Comparison of ENCODE assay signal across 20 cellular contexts in genomic region chr2:121791253-121791652, GRCh38.
"Had no signal": no experiment of that assay in that cellular context is flagged by ENCODE, and none has a peak within 500 bp of the region (broad histone marks: within the 10 kb centered on the region; RNA-seq: fewer than 3 reads in every experiment).

No MANE protein-coding gene starts in this region.

- H3K27ac ChIP-seq: adrenal gland, cardiac muscle cell, epithelial cell of prostate, prostate gland, suprapubic skin, transverse colon, vagina had no signal

- H3K9me3 Mint-ChIP-seq: activated naive CD4-positive, alpha-beta T cell treated with anti-CD3 and anti-CD28 coated beads, Interleukin-2, amount 50 U/mL, for 72 hours; effector memory CD8-positive, alpha-beta T cell; stimulated activated naive CD8-positive, alpha-beta T cell treated with anti-CD3 and anti-CD28 coated beads, Interleukin-15, Interleukin-2, amounts not matched to agents 100 ng/mL and 50 ng/mL, for 24 hours had no signal

- H3K4me3 Mint-ChIP-seq: activated CD4-positive, alpha-beta T cell treated with anti-CD3 and anti-CD28 coated beads for 36 hours; effector memory CD8-positive, alpha-beta T cell; stimulated activated naive CD8-positive, alpha-beta T cell treated with anti-CD3 and anti-CD28 coated beads, Interleukin-15, Interleukin-2, amounts not matched to agents 100 ng/mL and 50 ng/mL, for 24 hours had no signal

- H3K36me3 ChIP-seq: adrenal gland, cardiac muscle cell, prostate gland, suprapubic skin, transverse colon, vagina had no signal

- H3K36me3 Mint-ChIP-seq: activated naive CD4-positive, alpha-beta T cell treated with anti-CD3 and anti-CD28 coated beads, Interleukin-2, amount 50 U/mL, for 72 hours had no signal

- ATAC-seq: activated CD4-positive, alpha-beta T cell treated with anti-CD3 and anti-CD28 coated beads for 36 hours; activated naive CD4-positive, alpha-beta T cell treated with anti-CD3 and anti-CD28 coated beads, Interleukin-2, amount 50 U/mL, for 72 hours; effector memory CD8-positive, alpha-beta T cell; left ventricle myocardium superior; right cardiac atrium had no signal

- H3K27ac Mint-ChIP-seq: activated CD4-positive, alpha-beta T cell treated with anti-CD3 and anti-CD28 coated beads for 36 hours; activated naive CD4-positive, alpha-beta T cell treated with anti-CD3 and anti-CD28 coated beads, Interleukin-2, amount 50 U/mL, for 72 hours; effector memory CD8-positive, alpha-beta T cell; stimulated activated naive CD8-positive, alpha-beta T cell treated with anti-CD3 and anti-CD28 coated beads, Interleukin-15, Interleukin-2, amounts not matched to agents 100 ng/mL and 50 ng/mL, for 24 hours had no signal

- H3K9me3 ChIP-seq: adrenal gland, prostate gland, suprapubic skin, transverse colon, vagina had no signal

- DNase-seq: activated CD4-positive, alpha-beta T cell treated with anti-CD3 and anti-CD28 coated beads for 36 hours; activated CD4-positive, alpha-beta T cell treated with anti-CD3 and anti-CD28 coated beads, Interleukin-2, amount 50 U/mL, for 48 hours; activated gamma-delta T cell treated with Interleukin-2 at 50 U/mL for 16 hours; adrenal gland; effector memory CD8-positive, alpha-beta T cell; foreskin fibroblast; glutamatergic neuron; hippocampal formation; left ventricle myocardium superior; occipital lobe; right cardiac atrium; stimulated activated CD4-positive, alpha-beta T cell treated with anti-CD3 and anti-CD28 coated beads, Interleukin-2, amount 100 ng/mL, for 24 hours; transverse colon had no signal

- H3K4me1 Mint-ChIP-seq: activated CD4-positive, alpha-beta T cell treated with anti-CD3 and anti-CD28 coated beads for 36 hours had no signal

- H3K27me3 ChIP-seq: adrenal gland, cardiac muscle cell, transverse colon, vagina had no signal

- H3K4me1 ChIP-seq: adrenal gland, prostate gland, suprapubic skin, transverse colon, vagina had no signal

- H3K4me3 ChIP-seq: adrenal gland, cardiac muscle cell, prostate gland, suprapubic skin, transverse colon, vagina had no signal
